Comparison of ENCODE assay signal across 8 cellular contexts in the genomic region with DNA sequence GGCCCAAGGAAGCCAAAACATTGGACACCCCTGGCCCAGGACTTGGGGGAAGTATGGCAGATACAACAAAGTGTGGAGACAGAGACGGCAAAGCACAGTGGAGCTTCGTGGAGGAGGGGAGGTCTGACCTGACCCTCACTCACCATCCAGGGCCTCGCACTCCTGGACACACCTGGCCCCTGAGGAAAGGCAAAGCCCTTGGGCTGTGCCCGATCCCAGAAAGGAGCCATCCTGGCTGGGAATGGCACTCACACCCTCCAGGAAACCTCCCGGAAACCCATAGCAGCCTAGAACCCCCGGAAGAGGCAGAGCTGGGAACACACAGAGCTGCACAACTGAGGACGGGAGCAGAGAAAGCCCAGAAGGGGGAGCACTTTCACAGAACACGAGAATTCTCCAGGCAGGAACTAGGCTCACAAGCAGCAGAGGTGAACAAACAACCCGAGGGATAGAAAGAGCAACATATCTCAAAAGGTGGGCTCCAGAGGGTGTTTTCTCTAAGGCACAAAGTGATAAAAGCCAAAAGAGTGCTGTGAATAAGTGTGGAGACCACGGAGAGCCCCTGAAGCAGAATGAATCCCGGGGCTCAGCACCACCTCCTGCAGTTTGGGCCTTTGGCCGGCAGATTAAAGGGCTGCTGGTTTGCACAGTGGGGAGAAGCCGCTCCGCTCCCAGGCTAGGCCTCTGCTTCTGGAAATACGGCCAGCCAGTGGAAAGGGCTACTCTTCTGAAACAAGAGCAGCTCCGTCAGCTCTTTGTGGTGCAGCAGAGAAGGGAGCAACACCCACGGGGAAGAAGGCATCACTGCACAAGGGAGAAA.
DNase-seq lines count a peak whose midpoint lies in the region; ATAC-seq and TF ChIP-seq lines count a peak whose summit lies in the region.

No MANE protein-coding gene starts in this region.

- H3K27ac Mint-ChIP-seq in endothelial cell (ENCODE audit: unreplicated experiment) (peak overlapping the region; percentile 81), memory B cell (peak overlapping the region; percentile 73)

- H3K27me3 Mint-ChIP-seq in endothelial cell (ENCODE audit: unreplicated experiment) (peaks cover 25% of the 10 kb centered on the region), memory B cell (no peaks in the 10 kb centered on the region)

- peak; percentile 50 for DNase-seq in COLO829 (ENCODE audit: low spot score)
- peak; percentile 60 for DNase-seq in H4 (ENCODE audit: low spot score)
- no peak for DNase-seq in RWPE2 (ENCODE audit: low spot score)
- peak; percentile 60 for DNase-seq in endothelial cell (ENCODE audit: low spot score)
- no peak for DNase-seq in memory B cell (ENCODE audit: low spot score in 2 of 2)
- no peak for DNase-seq in CD1c-positive myeloid dendritic cell (ENCODE audit: extremely low spot score)

- no peaks in the 10 kb centered on the region for H3K9me3 ChIP-seq in RWPE2 (ENCODE audit: severe bottlenecking)

- TF ChIP-seq CTCF in RWPE2 (IDR thresholded peaks at IDR 0.05; ENCODE audit: poor library complexity, severe bottlenecking) (peak; percentile 58), endothelial cell (IDR thresholded peaks at IDR 0.05; ENCODE audit: unreplicated experiment) (peak; percentile 32)

- no peaks in the 10 kb centered on the region for H3K27me3 ChIP-seq in RWPE2 (ENCODE audit: insufficient read depth, poor library complexity, severe bottlenecking)

- ATAC-seq in RWPE2 (ENCODE audit: low read depth) (peak; percentile 37; the same call in 2 of the 3 replicates), memory B cell (ENCODE audit: low read depth) (peak; percentile 53), HG03175 (IDR thresholded peaks at IDR 0.05; ENCODE audit: unreplicated experiment) (no peak), GM19351 (IDR thresholded peaks at IDR 0.05; ENCODE audit: unreplicated experiment) (no peak)

- H3K4me1 Mint-ChIP-seq in endothelial cell (ENCODE audit: unreplicated experiment) (peaks cover 8% of the 10 kb centered on the region), memory B cell (no peaks in the 10 kb centered on the region)

- H3K4me3 Mint-ChIP-seq in endothelial cell (ENCODE audit: unreplicated experiment) (peak overlapping the region; percentile 37), memory B cell (no peak overlapping the region)

- no peaks in the 10 kb centered on the region for H3K4me1 ChIP-seq in RWPE2 (ENCODE audit: insufficient read depth, poor library complexity, severe bottlenecking)

- H3K36me3 ChIP-seq in RWPE2 (ENCODE audit: low read depth), result peaks cover 100% of the 10 kb centered on the region

- no peaks in the 10 kb centered on the region for H3K9me3 Mint-ChIP-seq in endothelial cell (ENCODE audit: unreplicated experiment)
- no peaks in the 10 kb centered on the region for H3K9me3 Mint-ChIP-seq in memory B cell

- no peak overlapping the region for H3K27ac ChIP-seq in RWPE2 (ENCODE audit: poor library complexity, severe bottlenecking)

- no peak overlapping the region for H3K4me3 ChIP-seq in RWPE2 (ENCODE audit: severe bottlenecking)

- H3K36me3 Mint-ChIP-seq in endothelial cell (ENCODE audit: low read depth, unreplicated experiment), result peaks cover 57% of the 10 kb centered on the region
- H3K36me3 Mint-ChIP-seq in memory B cell, result peaks cover 19% of the 10 kb centered on the region

Comparison
In these comparisons a context has a peak if more than half of its experiments do, and no peak if none do; other contexts are left out.
1. DNase-seq: peak in COLO829 (single experiment), H4 (single experiment) and endothelial cell (single experiment); none in RWPE2 (single experiment), memory B cell (0 of 2) and CD1c-positive myeloid dendritic cell (single experiment).
2. ATAC-seq: peak in RWPE2 (single experiment) and memory B cell (single experiment); none in HG03175 (single experiment) and GM19351 (single experiment).